ENCODE assay signal across 8 cellular contexts in the genomic region with DNA sequence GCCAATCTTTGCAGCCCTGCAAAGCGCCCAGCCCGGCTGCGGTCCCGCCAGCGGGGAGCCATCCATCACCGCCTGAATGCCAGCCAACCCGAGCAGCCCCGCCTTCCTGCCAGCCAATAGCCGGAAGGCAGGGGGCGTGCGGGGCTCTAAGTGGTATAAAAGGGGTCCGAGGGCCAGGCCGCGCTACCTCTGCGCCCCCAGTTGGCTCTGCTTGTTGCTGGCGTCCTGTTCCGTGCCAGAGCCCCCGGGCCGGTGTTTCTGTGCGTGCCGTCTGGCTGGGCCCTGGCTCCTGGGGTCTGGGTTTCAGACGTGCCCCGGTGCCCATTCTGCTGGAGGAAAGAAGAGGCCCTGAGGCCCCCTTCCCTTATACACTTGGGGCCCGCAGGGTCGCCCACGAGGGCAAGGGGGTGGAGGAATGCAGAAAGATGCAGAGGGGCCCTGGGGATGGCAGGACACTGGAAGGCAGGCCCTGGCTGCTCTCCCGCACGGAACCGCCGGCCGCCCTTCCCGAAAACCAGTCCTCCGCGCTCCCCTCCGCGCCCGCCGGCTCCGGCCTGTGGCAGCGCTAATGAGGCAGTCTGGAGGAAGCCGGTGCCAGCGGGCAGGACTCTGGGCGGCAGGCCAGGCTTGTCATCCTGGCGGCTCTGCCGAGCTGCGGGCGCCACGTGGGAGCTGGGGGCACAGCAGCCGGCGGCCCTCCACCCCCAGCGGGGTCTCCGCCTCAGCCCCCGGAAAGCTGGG. TPM values are rescaled to one million over a fixed set of nuclear protein-coding genes. Genes with fewer than 3 reads are reported as not detected.
DNase-seq lines count a peak whose midpoint lies in the region; ATAC-seq and TF ChIP-seq lines count a peak whose summit lies in the region.

No MANE protein-coding gene starts in this region.

- no peak overlapping the region for H3K27ac Mint-ChIP-seq in activated naive CD4-positive, alpha-beta T cell treated with anti-CD3 and anti-CD28 coated beads, Interleukin-2, amount 50 U/mL, for 24 hours
- H3K27ac Mint-ChIP-seq in nephron, result no peak overlapping the region

- DNase-seq in COR-L47 (lab: John Stamatoyannopoulos, UW) (peak; percentile 87), Karpas-422 (peak; percentile 95), PC-9 (peak; percentile 72 to 83), upper lobe of right lung (peak; percentile 93)

- H3F3A ChIP-seq in PC-9 (ENCODE audit: insufficient read depth, low read depth), result peaks cover 38% of the 10 kb centered on the region

- POLR2A ChIA-PET in PC-9 (lab: Charles Lee; ENCODE audit: unreplicated experiment), result interaction anchor here (0.7 kb wide), 1 partner anchor 37 kb away, joined by 5 read pairs; no protein-coding TSS in a partner anchor

- H3K4me2 ChIP-seq in Karpas-422 (ENCODE audit: low read depth, low read length, poor library complexity, severe bottlenecking), result peak overlapping the region; percentile 74
- peak overlapping the region; percentile 100 for H3K4me2 ChIP-seq in PC-9

- H3K36me3 ChIP-seq in Karpas-422 (ENCODE audit: insufficient read depth, low read length), result no peaks in the 10 kb centered on the region
- no peaks in the 10 kb centered on the region for H3K36me3 ChIP-seq in PC-9 (ENCODE audit: low read depth)
- no peaks in the 10 kb centered on the region for H3K36me3 ChIP-seq in gastroesophageal sphincter
- H3K36me3 ChIP-seq in upper lobe of right lung, result no peaks in the 10 kb centered on the region

- peak overlapping the region; percentile 74 for H3K4me3 Mint-ChIP-seq in activated naive CD4-positive, alpha-beta T cell treated with anti-CD3 and anti-CD28 coated beads, Interleukin-2, amount 50 U/mL, for 24 hours
- peak overlapping the region; percentile 79 to 81 (median 80) for H3K4me3 Mint-ChIP-seq in nephron

- no peaks in the 10 kb centered on the region for H3K36me3 Mint-ChIP-seq in activated naive CD4-positive, alpha-beta T cell treated with anti-CD3 and anti-CD28 coated beads, Interleukin-2, amount 50 U/mL, for 24 hours
- H3K36me3 Mint-ChIP-seq in nephron (ENCODE audit: low read depth), result no peaks in the 10 kb centered on the region

- H3K9ac ChIP-seq in Karpas-422 (ENCODE audit: low read length), result peak overlapping the region; percentile 72

- peak in 1 of 2 donors; percentile 24 for TF ChIP-seq POLR2A in gastroesophageal sphincter (IDR thresholded peaks at IDR 0.05)

- H3K9me3 Mint-ChIP-seq in activated naive CD4-positive, alpha-beta T cell treated with anti-CD3 and anti-CD28 coated beads, Interleukin-2, amount 50 U/mL, for 24 hours, result no peaks in the 10 kb centered on the region
- no peaks in the 10 kb centered on the region for H3K9me3 Mint-ChIP-seq in nephron

- CTCF ChIA-PET in PC-9 (lab: Charles Lee), result no interaction called here

- H3K4me1 Mint-ChIP-seq in activated naive CD4-positive, alpha-beta T cell treated with anti-CD3 and anti-CD28 coated beads, Interleukin-2, amount 50 U/mL, for 24 hours, result peaks cover 30% of the 10 kb centered on the region
- H3K4me1 Mint-ChIP-seq in nephron, result peaks cover 37% of the 10 kb centered on the region

- H3K4me1 ChIP-seq in Karpas-422 (ENCODE audit: low read length) (peaks cover 33% of the 10 kb centered on the region), PC-9 (replicated peaks; ENCODE audit: insufficient read depth) (peaks cover 27% of the 10 kb centered on the region), gastroesophageal sphincter (peaks cover 3 to 46% (median 32%) of the 10 kb centered on the region in 3 donors), upper lobe of right lung (peaks cover 36% of the 10 kb centered on the region)

- whole genome bisulfite sequencing in gastroesophageal sphincter (ENCODE audit: low coverage in 1 of 2), 2 donors, result no CpG with 5 or more reads among the region's 53 CpGs

- H3K4me3 ChIP-seq in Karpas-422 (ENCODE audit: low read length) (peak overlapping the region; percentile 62), PC-9 (peak overlapping the region; percentile 68), gastroesophageal sphincter (peak overlapping the region; percentile 24 to 57), upper lobe of right lung (peak overlapping the region; percentile 54)

- H2AFZ ChIP-seq in Karpas-422 (ENCODE audit: low read length) (peak overlapping the region; percentile 57), PC-9 (peak overlapping the region; percentile 72)

- intact Hi-C loops in PC-9 (cut with micrococcal nuclease; ENCODE audit: unreplicated experiment) (loop anchor here (1.0 to 10.0 kb wide), 4 partner anchors 128 to 1011 kb away; no protein-coding TSS in a partner anchor), upper lobe of right lung (cut with DNase I) (no loop called here)

- H3K9me2 ChIP-seq in Karpas-422 (replicated peaks; ENCODE audit: insufficient read depth, low read length) (no peaks in the 10 kb centered on the region), PC-9 (ENCODE audit: insufficient read depth) (no peaks in the 10 kb centered on the region)

- H3K27ac ChIP-seq in Karpas-422 (ENCODE audit: low read length) (no peak overlapping the region), PC-9 (peak overlapping the region; percentile 84), gastroesophageal sphincter (peak overlapping the region; percentile 35 to 93 (median 86)), upper lobe of right lung (peak overlapping the region; percentile 85)

- ATAC-seq in gastroesophageal sphincter, result peak; percentile 50
- ATAC-seq in upper lobe of right lung, result peak; percentile 59
- ATAC-seq in HG03159 (IDR thresholded peaks at IDR 0.05; ENCODE audit: unreplicated experiment), result no peak

- H3K27me3 ChIP-seq in Karpas-422 (ENCODE audit: low read length) (no peaks in the 10 kb centered on the region), PC-9 (ENCODE audit: insufficient read depth, low read depth) (no peaks in the 10 kb centered on the region), gastroesophageal sphincter (peaks cover 30% of the 10 kb centered on the region), upper lobe of right lung (no peaks in the 10 kb centered on the region)

- TF ChIP-seq CTCF in PC-9 (conservative IDR thresholded peaks at IDR 0.05), result peak; percentile 54; the same call in 1 of the 2 replicates
- TF ChIP-seq CTCF in gastroesophageal sphincter (IDR thresholded peaks at IDR 0.05), result peak; percentile 12 to 58 (median 46)
- peak in 1 of 3 experiments; percentile 14 for TF ChIP-seq CTCF in nephron (IDR thresholded peaks at IDR 0.05; ENCODE audit: unreplicated experiment in 3 of 3)
- peak; percentile 37 for TF ChIP-seq CTCF in upper lobe of right lung (IDR thresholded peaks at IDR 0.05)

- no peak for TF ChIP-seq EP300 in gastroesophageal sphincter (IDR thresholded peaks at IDR 0.05)

- no peaks in the 10 kb centered on the region for H3K79me2 ChIP-seq in Karpas-422 (ENCODE audit: low read length)
- H3K79me2 ChIP-seq in PC-9 (ENCODE audit: low read depth), result no peaks in the 10 kb centered on the region

- H3K9me3 ChIP-seq in Karpas-422 (ENCODE audit: low read length) (no peaks in the 10 kb centered on the region), PC-9 (ENCODE audit: insufficient read depth, low read depth) (no peaks in the 10 kb centered on the region), gastroesophageal sphincter (no peaks in the 10 kb centered on the region), upper lobe of right lung (no peaks in the 10 kb centered on the region)

- TSS peak; percentile 95 for BruUV-seq in PC-9 (replicated peaks; lab: Mats Ljungman, UMichigan)

- H4K20me1 ChIP-seq in Karpas-422 (ENCODE audit: insufficient read depth, low read depth, low read length) (no peaks in the 10 kb centered on the region), PC-9 (ENCODE audit: insufficient read depth) (no peaks in the 10 kb centered on the region)

- peaks cover 22% of the 10 kb centered on the region for H3K27me3 Mint-ChIP-seq in activated naive CD4-positive, alpha-beta T cell treated with anti-CD3 and anti-CD28 coated beads, Interleukin-2, amount 50 U/mL, for 24 hours
- H3K27me3 Mint-ChIP-seq in nephron (ENCODE audit: low read depth), result peaks cover 66% of the 10 kb centered on the region

RNA-seq across cellular contexts. Expression of gene COPZ2, which starts 14.0 kb away (rescaled TPM):
- total RNA-seq in Karpas-422 (2014; rRNA removed; shearing (Covaris generic); ENCODE audit: low replicate concordance), result not detected in 2 replicates
- total RNA-seq in PC-9 (2021) (2.6 and 2.7 TPM in 2 replicates), gastroesophageal sphincter (10 to 100 TPM; 40.6 to 75.5 (median 49.4) TPM), upper lobe of right lung (24.5 TPM)

RNA-seq across cellular contexts. Expression of gene NFE2L1, which starts 24.6 kb away (rescaled TPM):
- total RNA-seq in Karpas-422 (2014; rRNA removed; shearing (Covaris generic); ENCODE audit: low replicate concordance), result 48.7 and 52.7 TPM in 2 replicates
- 85.5 and 91.7 TPM in 2 replicates for total RNA-seq in PC-9 (2021)
- total RNA-seq in gastroesophageal sphincter, result 100 to 1,000 TPM; 166 to 289 (median 182) TPM
- 201 TPM for total RNA-seq in upper lobe of right lung

RNA-seq across cellular contexts. Expression of gene CDK5RAP3, which starts 52.7 kb away (rescaled TPM):
- total RNA-seq in Karpas-422 (2014; rRNA removed; shearing (Covaris generic); ENCODE audit: low replicate concordance), result 213 and 402 TPM in 2 replicates
- total RNA-seq in PC-9 (2021) (147 and 195 TPM in 2 replicates), gastroesophageal sphincter (10 to 100 TPM; 43.8 to 98.8 (median 63.8) TPM), upper lobe of right lung (140 TPM)
